In genomic region chr16:813204-813915, GRCh38 we compare ENCODE assay signal across 8 cellular contexts. TPM values are rescaled to one million over a fixed set of nuclear protein-coding genes. Genes with fewer than 3 reads are reported as not detected.
DNase-seq lines count a peak whose midpoint lies in the region; ATAC-seq and TF ChIP-seq lines count a peak whose summit lies in the region.

No MANE protein-coding gene starts in this region.

- H3K4me2 ChIP-seq in osteoblast (ENCODE audit: insufficient read depth, low read length) = peak overlapping the region; percentile 43

- H3K4me1 Mint-ChIP-seq in CD8-positive, alpha-beta T cell (ENCODE audit: low read depth) = peaks cover 9% of the 10 kb centered on the region
- peaks cover 13% of the 10 kb centered on the region for H3K4me1 Mint-ChIP-seq in activated T-cell treated with anti-CD3 and anti-CD28 coated beads, Interleukin-2, amount 50 U/mL, for 24 hours (ENCODE audit: low read depth)

- peak in 6 of 7 experiments; percentile 22 to 72 (median 52) for DNase-seq in CD8-positive, alpha-beta T cell
- DNase-seq in NB4 (ENCODE audit: low read depth) = no peak
- DNase-seq in activated T-cell treated with anti-CD3 and anti-CD28 coated beads, Interleukin-2, amount 50 U/mL, for 24 hours = peak; percentile 79
- peak in 1 of 2 donors; percentile 76 for DNase-seq in foreskin fibroblast
- peak; percentile 94 for DNase-seq in osteoblast (ENCODE audit: insufficient read length, low spot score, missing footprints)
- no peak for DNase-seq in GOT3 (lab: John Stamatoyannopoulos, UW)

- H3K79me2 ChIP-seq in osteoblast (ENCODE audit: insufficient read depth, low read length) = no peaks in the 10 kb centered on the region

- H3K4me3 Mint-ChIP-seq in CD8-positive, alpha-beta T cell = no peak overlapping the region
- H3K4me3 Mint-ChIP-seq in activated T-cell treated with anti-CD3 and anti-CD28 coated beads, Interleukin-2, amount 50 U/mL, for 24 hours = no peak overlapping the region

- no peaks in the 10 kb centered on the region for H3K36me3 ChIP-seq in CD8-positive, alpha-beta T cell (ENCODE audit: insufficient read depth, low read length)
- H3K36me3 ChIP-seq in osteoblast (ENCODE audit: insufficient read depth, low read length) = no peaks in the 10 kb centered on the region

- no peaks in the 10 kb centered on the region for H3K36me3 Mint-ChIP-seq in CD8-positive, alpha-beta T cell
- no peaks in the 10 kb centered on the region for H3K36me3 Mint-ChIP-seq in activated T-cell treated with anti-CD3 and anti-CD28 coated beads, Interleukin-2, amount 50 U/mL, for 24 hours (ENCODE audit: low read depth)

- peaks cover 5% of the 10 kb centered on the region for H3K27me3 ChIP-seq in CD8-positive, alpha-beta T cell (ENCODE audit: insufficient read depth, low read length)
- H3K27me3 ChIP-seq in osteoblast (ENCODE audit: insufficient read depth, low read length) = peaks cover 38% of the 10 kb centered on the region

- ATAC-seq in CD8-positive, alpha-beta T cell = peak; percentile 87
- ATAC-seq in GM21515 (IDR thresholded peaks at IDR 0.05; ENCODE audit: unreplicated experiment) (no peak), GM18505 (IDR thresholded peaks at IDR 0.05; ENCODE audit: unreplicated experiment) (no peak)

- no peak overlapping the region for H3K27ac Mint-ChIP-seq in CD8-positive, alpha-beta T cell
- no peak overlapping the region for H3K27ac Mint-ChIP-seq in activated T-cell treated with anti-CD3 and anti-CD28 coated beads, Interleukin-2, amount 50 U/mL, for 24 hours

- CTCF ChIA-PET in CD8-positive, alpha-beta T cell (lab: Charles Lee) = no interaction called here

- intact Hi-C loops in CD8-positive, alpha-beta T cell (cut with DNase I, micrococcal nuclease) = loop anchor here in 1 of 2 experiments (1.0 kb wide), 3 partner anchors 242 to 381 kb away; no protein-coding TSS in a partner anchor

- peaks cover 17% of the 10 kb centered on the region for H3K27me3 Mint-ChIP-seq in CD8-positive, alpha-beta T cell (ENCODE audit: low read depth)
- H3K27me3 Mint-ChIP-seq in activated T-cell treated with anti-CD3 and anti-CD28 coated beads, Interleukin-2, amount 50 U/mL, for 24 hours = peaks cover 37% of the 10 kb centered on the region

- POLR2A ChIA-PET in CD8-positive, alpha-beta T cell (lab: Charles Lee) = no interaction called here

- no peak overlapping the region for H3K27ac ChIP-seq in CD8-positive, alpha-beta T cell (ENCODE audit: low read depth, low read length)
- no peak overlapping the region for H3K27ac ChIP-seq in osteoblast (ENCODE audit: low read depth, low read length)

- no peak overlapping the region for H3K4me3 ChIP-seq in CD8-positive, alpha-beta T cell (ENCODE audit: low read depth, low read length)
- H3K4me3 ChIP-seq in NB4 (ENCODE audit: low read depth, low read length) = no peak overlapping the region
- peak overlapping the region in 1 of 2 donors; percentile 26 for H3K4me3 ChIP-seq in foreskin fibroblast (ENCODE audit: low read depth in 1 of 2, low read length in 2 of 2)
- peak overlapping the region; percentile 30 for H3K4me3 ChIP-seq in osteoblast (ENCODE audit: insufficient read depth, low read length)

- no peak for TF ChIP-seq POLR2A in NB4 (IDR thresholded peaks at IDR 0.05; ENCODE audit: extremely low read depth, insufficient read length)
- no peak for TF ChIP-seq POLR2A in GM18505 (IDR thresholded peaks at IDR 0.05; ENCODE audit: borderline replicate concordance, extremely low read depth, insufficient read depth, insufficient read length)

- H2AFZ ChIP-seq in osteoblast (ENCODE audit: low read length) = no peak overlapping the region

- peaks cover 13% of the 10 kb centered on the region for H3K4me1 ChIP-seq in CD8-positive, alpha-beta T cell (ENCODE audit: insufficient read depth, low read length)
- peaks cover 2% of the 10 kb centered on the region for H3K4me1 ChIP-seq in osteoblast (ENCODE audit: insufficient read depth, low read length)

- peak; percentile 65 for TF ChIP-seq CTCF in CD8-positive, alpha-beta T cell (IDR thresholded peaks at IDR 0.05)
- TF ChIP-seq CTCF in NB4 (IDR thresholded peaks at IDR 0.05; ENCODE audit: low read depth, low read length) (peak; percentile 13), foreskin fibroblast (IDR thresholded peaks at IDR 0.05; ENCODE audit: low read depth, low read length) (peak; percentile 36), osteoblast (IDR thresholded peaks at IDR 0.05; ENCODE audit: extremely low read depth, low read depth, low read length) (peak; percentile 37)

- H3K9me3 ChIP-seq in CD8-positive, alpha-beta T cell (ENCODE audit: low read length) = no peaks in the 10 kb centered on the region
- no peaks in the 10 kb centered on the region for H3K9me3 ChIP-seq in osteoblast (ENCODE audit: low read depth, low read length)

- H4K20me1 ChIP-seq in osteoblast (ENCODE audit: insufficient read depth, low read length) = no peaks in the 10 kb centered on the region

- H3K9me3 Mint-ChIP-seq in CD8-positive, alpha-beta T cell = no peaks in the 10 kb centered on the region
- no peaks in the 10 kb centered on the region for H3K9me3 Mint-ChIP-seq in activated T-cell treated with anti-CD3 and anti-CD28 coated beads, Interleukin-2, amount 50 U/mL, for 24 hours

RNA-seq across cellular contexts. Expression of gene GNG13, which starts 12.8 kb away (rescaled TPM):
- not detected for total RNA-seq in CD8-positive, alpha-beta T cell
- not detected in 2 replicates for total RNA-seq in osteoblast

RNA-seq across cellular contexts. Expression of gene CHTF18, which starts 24.9 kb away (rescaled TPM):
- total RNA-seq in CD8-positive, alpha-beta T cell = 10 to 100 TPM; 34.4 to 38.4 TPM
- total RNA-seq in osteoblast = 3.3 and 3.8 TPM in 2 replicates

RNA-seq across cellular contexts. Expression of gene RPUSD1, which starts 25.2 kb away (rescaled TPM):
- total RNA-seq in CD8-positive, alpha-beta T cell = 10 to 100 TPM; 15.4 to 15.8 TPM
- 23.3 and 28.2 TPM in 2 replicates for total RNA-seq in osteoblast

RNA-seq across cellular contexts. Expression of gene MSLN, which starts 52.8 kb away (rescaled TPM):
- total RNA-seq in CD8-positive, alpha-beta T cell = not detected
- total RNA-seq in osteoblast = under 0.01 and 1.2 TPM in 2 replicates

Comparison
In these comparisons a context has a peak if more than half of its experiments do, and no peak if none do; other contexts are left out.
1. DNase-seq: peak in CD8-positive, alpha-beta T cell (6 of 7), activated T-cell treated with anti-CD3 and anti-CD28 coated beads, Interleukin-2, amount 50 U/mL, for 24 hours (single experiment) and osteoblast (single experiment); none in NB4 (single experiment) and GOT3 (single experiment).
2. CTCF ChIP-seq: peak in every context shown above with its lines; median percentile 65 in CD8-positive, alpha-beta T cell; 37 in osteoblast; 36 in foreskin fibroblast; 13 in NB4.